ENCODE assay signal across 20 cellular contexts in genomic region chr9:629136-629535, GRCh38.
DNase-seq lines count a peak whose midpoint lies in the region; ATAC-seq, FAIRE-seq and TF ChIP-seq lines count a peak whose summit lies in the region.
"Had no signal": no experiment of that assay in that cellular context is flagged by ENCODE, and none has a peak within 500 bp of the region (broad histone marks: within the 10 kb centered on the region; RNA-seq: fewer than 3 reads in every experiment).

No MANE protein-coding gene starts in this region.

- no peak for TF ChIP-seq RAD21 in GM12878 (IDR thresholded peaks at IDR 0.05; ENCODE audit: insufficient read depth, low read depth, low read length)

- in situ Hi-C loops in GM12878 (cut with MboI): no loop called here

- TF ChIP-seq EP300 in GM12878 (IDR thresholded peaks at IDR 0.05; ENCODE audit: borderline replicate concordance in 1 of 2, control insufficient read depth in 1 of 2, low read depth in 2 of 2, low read length in 2 of 2): no peak

- POLR2A ChIA-PET in GM12878 (lab: Charles Lee): no interaction called here

- peak; percentile 52 for ATAC-seq in GM12878
- ATAC-seq: body of pancreas, heart left ventricle, left lung, psoas muscle had no signal

- H3K9ac ChIP-seq in BLaER1 treated with 17β-estradiol and CSF1 and Interleukin-3, amounts not matched to agents 10 nM and 100 nM: no peak overlapping the region
- no peak overlapping the region for H3K9ac ChIP-seq in GM12878 (ENCODE audit: control insufficient read depth, insufficient read depth, low read length)

- no peaks in the 10 kb centered on the region for H4K20me1 ChIP-seq in BLaER1 treated with 17β-estradiol and CSF1 and Interleukin-3, amounts not matched to agents 10 nM and 100 nM
- H4K20me1 ChIP-seq in GM12878 (ENCODE audit: control insufficient read depth, insufficient read depth): no peaks in the 10 kb centered on the region

- RAD21 ChIA-PET in GM12878 (lab: Charles Lee; ENCODE audit: unreplicated experiment): no interaction called here

- no peaks in the 10 kb centered on the region; a peak in 1 of 22 replicates for H3K36me3 ChIP-seq in BLaER1 treated with 17β-estradiol and CSF1 and Interleukin-3, amounts not matched to agents 10 nM and 100 nM
- peaks cover 7% of the 10 kb centered on the region for H3K36me3 ChIP-seq in KOPT-K1 (ENCODE audit: insufficient read depth, low read length)
- no peaks in the 10 kb centered on the region for H3K36me3 ChIP-seq in GM12878 (ENCODE audit: control insufficient read depth in 2 of 2, insufficient read depth in 2 of 2, low read length in 1 of 2)
- no peaks in the 10 kb centered on the region for H3K36me3 ChIP-seq in thyroid gland
- H3K36me3 ChIP-seq: heart left ventricle, left lung had no signal

- BruUV-seq in GM12878 (replicated peaks; lab: Mats Ljungman, UMichigan): no TSS peak

- no peak overlapping the region for H2AFZ ChIP-seq in GM12878 (ENCODE audit: control insufficient read depth, low read depth, low read length)

- no peaks in the 10 kb centered on the region for H3K27me3 ChIP-seq in BLaER1 treated with 17β-estradiol and CSF1 and Interleukin-3, amounts not matched to agents 10 nM and 100 nM
- 0 out of 4 replicates have a peak, but pooled peaks cover 0 to 1% of the 10 kb centered on the region in 2 experiments for H3K27me3 ChIP-seq in GM12878 (replicated peaks in 1 of 2; ENCODE audit: control insufficient read depth in 2 of 2, insufficient read depth in 2 of 2, low read length in 1 of 2)
- no peaks in the 10 kb centered on the region for H3K27me3 ChIP-seq in thyroid gland
- H3K27me3 ChIP-seq: body of pancreas, heart left ventricle, left lung had no signal

- intact Hi-C loops in GM12878 (cut with micrococcal nuclease; ENCODE audit: unreplicated experiment): loop anchor here (5.0 kb wide), 1 partner anchor 128 kb away; no protein-coding TSS in a partner anchor
- intact Hi-C loops in thyroid gland (cut with DNase I): no loop called here

- no peak for FAIRE-seq in GM12878 (lab: Jason Lieb, UNC)
- FAIRE-seq: GM19239 had no signal

- SMC1A ChIA-PET in GM12878 (lab: Charles Lee; ENCODE audit: uncharacterized antibody, unreplicated experiment): no interaction called here

- H3K4me2 ChIP-seq in BLaER1 treated with 17β-estradiol and CSF1 and Interleukin-3, amounts not matched to agents 10 nM and 100 nM: peak overlapping the region in 7 of 11 experiments; percentile 31 to 75 (median 60); a peak in 14 of 22 replicates
- H3K4me2 ChIP-seq in GM12878 (ENCODE audit: control insufficient read depth, insufficient read depth): no peak overlapping the region

- TF ChIP-seq CTCF in GM12878 (IDR thresholded peaks at IDR 0.05 in 2 of 3, conservative IDR thresholded peaks at IDR 0.05 in 1 of 3; ENCODE audit: control insufficient read depth in 2 of 3, extremely low read depth in 1 of 3, insufficient read depth in 1 of 3, low read depth in 3 of 3, low read length in 3 of 3) (no peak), thyroid gland (IDR thresholded peaks at IDR 0.05) (no peak)

- CTCF ChIA-PET in GM12878 (lab: Yijun Ruan, JAX): no interaction called here

- H3K27ac ChIP-seq in BLaER1 treated with 17β-estradiol and CSF1 and Interleukin-3, amounts not matched to agents 10 nM and 100 nM: no peak overlapping the region
- H3K27ac ChIP-seq in KOPT-K1 (ENCODE audit: low read depth, low read length, poor library complexity, severe bottlenecking) (peak overlapping the region; percentile 94), GM12878 (ENCODE audit: control insufficient read depth, insufficient read depth) (no peak overlapping the region), caudate nucleus (ENCODE audit: low read depth, low read length) (no peak overlapping the region), thyroid gland (no peak overlapping the region)
- H3K27ac ChIP-seq: body of pancreas, left lung, psoas muscle had no signal

- H3K9me3 ChIP-seq in BLaER1 treated with 17β-estradiol and CSF1 and Interleukin-3, amounts not matched to agents 10 nM and 100 nM (replicated peaks in 1 of 11): peaks cover 12 to 19% (median 17%) of the 10 kb centered on the region in 11 experiments
- H3K9me3 ChIP-seq in KOPT-K1 (ENCODE audit: insufficient read depth, low read length, poor library complexity, severe bottlenecking) (peaks cover 13% of the 10 kb centered on the region), GM12878 (replicated peaks; ENCODE audit: control insufficient read depth, insufficient read depth, low read length) (no peaks in the 10 kb centered on the region; the same call in 2 of the 3 replicates), thyroid gland (no peaks in the 10 kb centered on the region)
- H3K9me3 ChIP-seq: body of pancreas, psoas muscle had no signal

- no peak overlapping the region for H3K4me3 ChIP-seq in BLaER1 treated with 17β-estradiol and CSF1 and Interleukin-3, amounts not matched to agents 10 nM and 100 nM
- H3K4me3 ChIP-seq in GM12878 (no peak overlapping the region), thyroid gland (replicated peaks in 1 of 3) (no peak overlapping the region)
- H3K4me3 ChIP-seq: body of pancreas, heart left ventricle, left lung, psoas muscle had no signal

- TF ChIP-seq POLR2A in GM12878 (IDR thresholded peaks at IDR 0.05; ENCODE audit: low read depth, low read length): no peak
- TF ChIP-seq POLR2A in thyroid gland (IDR thresholded peaks at IDR 0.05): no peak

- peaks cover 24 to 78% (median 60%) of the 10 kb centered on the region in 10 experiments for H3K4me1 ChIP-seq in BLaER1 treated with 17β-estradiol and CSF1 and Interleukin-3, amounts not matched to agents 10 nM and 100 nM
- no peaks in the 10 kb centered on the region for H3K4me1 ChIP-seq in GM12878 (ENCODE audit: control insufficient read depth, insufficient read depth, low read length)
- H3K4me1 ChIP-seq in thyroid gland: peaks cover 23 to 27% of the 10 kb centered on the region in 2 donors
- H3K4me1 ChIP-seq: left lung had no signal

- 0% methylated on average over 3 of the region's 3 CpGs for WGBS in GM12878 (ENCODE audit: insufficient coverage, insufficient replicate concordance, low lambda C conversion rate, missing lambda C conversion rate)
- 70 to 81% methylated on average over 3 of the region's 3 CpGs for WGBS in thyroid gland, 2 donors

- no peaks in the 10 kb centered on the region for H3K79me2 ChIP-seq in GM12878 (ENCODE audit: control insufficient read depth, insufficient read depth, low read length)

- DNase-seq in GM12878 (ENCODE audit: low read depth, low spot score): no peak
- DNase-seq in renal cortical epithelial cell (ENCODE audit: low read depth): peak; percentile 11
- DNase-seq in UCSD-AML1 (lab: John Stamatoyannopoulos, UW; ENCODE audit: unreplicated experiment): no peak
- DNase-seq in caudate nucleus (lab: John Stamatoyannopoulos, UW): no peak
- DNase-seq in thyroid gland: no peak
- DNase-seq: activated CD4-positive, alpha-beta T cell treated with anti-CD3 and anti-CD28 coated beads for 1 hour; body of pancreas; endodermal cell; GDM1; heart left ventricle; HFFc6; left lung; NCI-H1048; NCI-H2029 treated with DMSO at 0.1 percent for 48 hours; NCI-H524; psoas muscle; SW 1271 had no signal

TF ChIP-seq in GM12878, 131 proteins besides CTCF, POLR2A, EP300 and RAD21:
- TF ChIP-seq ZNF384 (IDR thresholded peaks at IDR 0.05; ENCODE audit: borderline replicate concordance, low read depth, low read length) (0 out of 2 replicates have a peak, but pooled peaks have one; percentile 12), TCF12 (IDR thresholded peaks at IDR 0.05; ENCODE audit: low read depth, low read length) (0 out of 2 replicates have a peak, but pooled peaks have one; percentile 10), ZZZ3 (IDR thresholded peaks at IDR 0.05; ENCODE audit: control insufficient read depth, insufficient read length, low read depth) (no peak), CEBPZ (IDR thresholded peaks at IDR 0.05; ENCODE audit: low read depth, low read length) (no peak), BHLHE40 (IDR thresholded peaks at IDR 0.05; ENCODE audit: borderline replicate concordance in 1 of 2, low read depth in 2 of 2, low read length in 1 of 2) (peak; percentile 61 to 80; a peak in 3 of 4 replicates), FOXK2 (IDR thresholded peaks at IDR 0.05) (no peak), STAT1 (conservative IDR thresholded peaks at IDR 0.05) (no peak), RAD51 (IDR thresholded peaks at IDR 0.05) (peak; percentile 53; the same call in 1 of the 2 replicates), YBX1 (IDR thresholded peaks at IDR 0.05) (no peak), MEF2B (IDR thresholded peaks at IDR 0.05; ENCODE audit: partially characterized antibody, poor library complexity, severe bottlenecking) (peak; percentile 60), MYB (IDR thresholded peaks at IDR 0.05; ENCODE audit: borderline replicate concordance, low read depth, low read length) (no peak)
TF ChIP-seq in GM12878: peak in this region for 5.
